ENCODE assay signal across 10 cellular contexts in genomic region chr1:111920221-111921024, GRCh38.
DNase-seq lines count a peak whose midpoint lies in the region; ATAC-seq lines count a peak whose summit lies in the region.
"Had no signal": no experiment of that assay in that cellular context is flagged by ENCODE, and none has a peak within 500 bp of the region (broad histone marks: within the 10 kb centered on the region; RNA-seq: fewer than 3 reads in every experiment).

No MANE protein-coding gene starts in this region.

- ATAC-seq in left ventricle myocardium superior (peak; percentile 91), GM21737 (IDR thresholded peaks at IDR 0.05; ENCODE audit: unreplicated experiment) (no peak), HG03159 (IDR thresholded peaks at IDR 0.05; ENCODE audit: unreplicated experiment) (no peak), GM19328 (IDR thresholded peaks at IDR 0.05; ENCODE audit: unreplicated experiment) (no peak)

- H3K27ac ChIP-seq in substantia nigra (ENCODE audit: low read depth, low read length, poor library complexity, severe bottlenecking), result no peak overlapping the region
- H3K27ac ChIP-seq: colonic mucosa had no signal

- DNase-seq in HT1080 (ENCODE audit: low read depth) (peak; percentile 53), SHP77 (lab: John Stamatoyannopoulos, UW) (peak; percentile 71 to 76), left ventricle myocardium superior (peak; percentile 46), substantia nigra (lab: John Stamatoyannopoulos, UW) (peak in 25 of 49 donors; percentile 3 to 79 (median 24))
- DNase-seq in stimulated activated CD4-positive, alpha-beta T cell treated with anti-CD3 and anti-CD28 coated beads, Interleukin-2, amount 100 ng/mL, for 48 hours, result no peak
- DNase-seq: colonic mucosa, RPMI8226 had no signal

- intact Hi-C loops in left ventricle myocardium superior (cut with micrococcal nuclease), result no loop called here

Comparison
In these comparisons a context has a peak if more than half of its experiments do, and no peak if none do; other contexts are left out.
1. DNase-seq: peak in HT1080 (single experiment), SHP77 (2 of 2), left ventricle myocardium superior (single experiment) and substantia nigra (25 of 49); none in stimulated activated CD4-positive, alpha-beta T cell treated with anti-CD3 and anti-CD28 coated beads, Interleukin-2, amount 100 ng/mL, for 48 hours (0 of 2).